In genomic region chr5:28779161-28779754, GRCh38 we compare ENCODE assay signal across 12 cellular contexts.
A peak's percentile ranks its signal among the peaks of the same experiment; 100 is the strongest.
DNase-seq lines count a peak whose midpoint lies in the region; ATAC-seq, FAIRE-seq and TF ChIP-seq lines count a peak whose summit lies in the region.
"Had no signal": no experiment of that assay in that cellular context is flagged by ENCODE, and none has a peak within 500 bp of the region (broad histone marks: within the 10 kb centered on the region; RNA-seq: fewer than 3 reads in every experiment).

No MANE protein-coding gene starts in this region.

- H2AFZ ChIP-seq in Karpas-422 (ENCODE audit: low read length) = no peak overlapping the region

- no peak for ATAC-seq in GM21737 (IDR thresholded peaks at IDR 0.05; ENCODE audit: unreplicated experiment)
- no peak for ATAC-seq in stimulated activated effector memory CD8-positive, alpha-beta T cell treated with anti-CD3 and anti-CD28 coated beads, Interleukin-12 subunit alpha, Interleukin-12 subunit beta, amount 100 ng/mL, for 72 hours
- no peak for ATAC-seq in HG03159 (IDR thresholded peaks at IDR 0.05; ENCODE audit: unreplicated experiment)
- ATAC-seq in stimulated activated naive CD8-positive, alpha-beta T cell treated with anti-CD3 and anti-CD28 coated beads, Interleukin-15, amount 100 ng/mL, for 72 hours = no peak
- ATAC-seq: gastrocnemius medialis, GM12878 had no signal

- H3K9me3 ChIP-seq in Karpas-422 (ENCODE audit: low read length) = no peaks in the 10 kb centered on the region
- H3K9me3 ChIP-seq: gastrocnemius medialis had no signal

- H3K4me2 ChIP-seq in Karpas-422 (ENCODE audit: low read depth, low read length, poor library complexity, severe bottlenecking) = no peak overlapping the region

- H3K4me3 ChIP-seq in Karpas-422 (ENCODE audit: low read length) (no peak overlapping the region), fibroblast of villous mesenchyme (ENCODE audit: low read depth, low read length) (no peak overlapping the region)
- H3K4me3 ChIP-seq: gastrocnemius medialis, GM12878 had no signal

- no peaks in the 10 kb centered on the region for H3K9me2 ChIP-seq in Karpas-422 (replicated peaks; ENCODE audit: insufficient read depth, low read length)

- no peak overlapping the region for H3K9ac ChIP-seq in Karpas-422 (ENCODE audit: low read length)

- H3K36me3 Mint-ChIP-seq in stimulated activated effector memory CD8-positive, alpha-beta T cell treated with anti-CD3 and anti-CD28 coated beads, Interleukin-12 subunit alpha, Interleukin-12 subunit beta, amount 100 ng/mL, for 72 hours = no peaks in the 10 kb centered on the region
- H3K36me3 Mint-ChIP-seq: CD8-positive, alpha-beta memory T cell had no signal

- no peaks in the 10 kb centered on the region for H3K4me1 Mint-ChIP-seq in stimulated activated effector memory CD8-positive, alpha-beta T cell treated with anti-CD3 and anti-CD28 coated beads, Interleukin-12 subunit alpha, Interleukin-12 subunit beta, amount 100 ng/mL, for 72 hours
- no peaks in the 10 kb centered on the region for H3K4me1 Mint-ChIP-seq in stimulated activated naive CD8-positive, alpha-beta T cell treated with anti-CD3 and anti-CD28 coated beads, Interleukin-15, amount 100 ng/mL, for 72 hours
- H3K4me1 Mint-ChIP-seq: CD8-positive, alpha-beta memory T cell; central memory CD8-positive, alpha-beta T cell had no signal

- H3K79me2 ChIP-seq in Karpas-422 (ENCODE audit: low read length) = no peaks in the 10 kb centered on the region

- H3K9me3 Mint-ChIP-seq in stimulated activated effector memory CD8-positive, alpha-beta T cell treated with anti-CD3 and anti-CD28 coated beads, Interleukin-12 subunit alpha, Interleukin-12 subunit beta, amount 100 ng/mL, for 72 hours = peaks cover 17% of the 10 kb centered on the region
- H3K9me3 Mint-ChIP-seq in stimulated activated naive CD8-positive, alpha-beta T cell treated with anti-CD3 and anti-CD28 coated beads, Interleukin-15, amount 100 ng/mL, for 72 hours = peaks cover 5 to 9% of the 10 kb centered on the region in 2 donors

- TF ChIP-seq CTCF in fibroblast of villous mesenchyme (IDR thresholded peaks at IDR 0.05; ENCODE audit: insufficient read depth, low read depth, low read length) = no peak

- peak; percentile 11 for FAIRE-seq in RCC 7860 (lab: Jason Lieb, UNC)
- FAIRE-seq: GM12878 had no signal

- H3K27ac ChIP-seq in Karpas-422 (ENCODE audit: low read length) = no peak overlapping the region
- H3K27ac ChIP-seq: gastrocnemius medialis had no signal

- no peaks in the 10 kb centered on the region for H3K27me3 Mint-ChIP-seq in stimulated activated naive CD8-positive, alpha-beta T cell treated with anti-CD3 and anti-CD28 coated beads, Interleukin-15, amount 100 ng/mL, for 72 hours
- H3K27me3 Mint-ChIP-seq: CD8-positive, alpha-beta memory T cell; central memory CD8-positive, alpha-beta T cell had no signal

- H3K27me3 ChIP-seq in Karpas-422 (ENCODE audit: low read length) = no peaks in the 10 kb centered on the region
- H3K27me3 ChIP-seq: gastrocnemius medialis had no signal

- no peaks in the 10 kb centered on the region for H3K4me1 ChIP-seq in Karpas-422 (ENCODE audit: low read length)
- H3K4me1 ChIP-seq: gastrocnemius medialis had no signal

- no peak overlapping the region for H3K4me3 Mint-ChIP-seq in stimulated activated effector memory CD8-positive, alpha-beta T cell treated with anti-CD3 and anti-CD28 coated beads, Interleukin-12 subunit alpha, Interleukin-12 subunit beta, amount 100 ng/mL, for 72 hours
- H3K4me3 Mint-ChIP-seq in stimulated activated naive CD8-positive, alpha-beta T cell treated with anti-CD3 and anti-CD28 coated beads, Interleukin-15, amount 100 ng/mL, for 72 hours = no peak overlapping the region
- H3K4me3 Mint-ChIP-seq: CD8-positive, alpha-beta memory T cell; central memory CD8-positive, alpha-beta T cell had no signal

- no peak overlapping the region for H3K27ac Mint-ChIP-seq in stimulated activated effector memory CD8-positive, alpha-beta T cell treated with anti-CD3 and anti-CD28 coated beads, Interleukin-12 subunit alpha, Interleukin-12 subunit beta, amount 100 ng/mL, for 72 hours
- H3K27ac Mint-ChIP-seq in stimulated activated naive CD8-positive, alpha-beta T cell treated with anti-CD3 and anti-CD28 coated beads, Interleukin-15, amount 100 ng/mL, for 72 hours = no peak overlapping the region
- H3K27ac Mint-ChIP-seq: CD8-positive, alpha-beta memory T cell had no signal

- DNase-seq in COLO668 (lab: John Stamatoyannopoulos, UW; ENCODE audit: unreplicated experiment) = peak; percentile 18
- DNase-seq in Karpas-422 = peak; percentile 39
- DNase-seq in RCC 7860 (ENCODE audit: low spot score) = no peak
- peak; percentile 16 for DNase-seq in fibroblast of villous mesenchyme (ENCODE audit: low read depth)
- no peak for DNase-seq in stimulated activated effector memory CD8-positive, alpha-beta T cell treated with anti-CD3 and anti-CD28 coated beads, Interleukin-12 subunit alpha, Interleukin-12 subunit beta, amount 100 ng/mL, for 72 hours (ENCODE audit: low spot score in 2 of 2)
- no peak for DNase-seq in stimulated activated naive CD8-positive, alpha-beta T cell treated with anti-CD3 and anti-CD28 coated beads, Interleukin-15, amount 100 ng/mL, for 72 hours
- DNase-seq: CD8-positive, alpha-beta memory T cell; gastrocnemius medialis had no signal

- no peaks in the 10 kb centered on the region for H4K20me1 ChIP-seq in Karpas-422 (ENCODE audit: insufficient read depth, low read depth, low read length)

- no peaks in the 10 kb centered on the region for H3K36me3 ChIP-seq in Karpas-422 (ENCODE audit: insufficient read depth, low read length)
- H3K36me3 ChIP-seq: gastrocnemius medialis had no signal

Comparison
In these comparisons a context has a peak if more than half of its experiments do, and no peak if none do; other contexts are left out.
1. DNase-seq: peak in COLO668 (single experiment), Karpas-422 (single experiment) and fibroblast of villous mesenchyme (single experiment); none in RCC 7860 (single experiment), stimulated activated effector memory CD8-positive, alpha-beta T cell treated with anti-CD3 and anti-CD28 coated beads, Interleukin-12 subunit alpha, Interleukin-12 subunit beta, amount 100 ng/mL, for 72 hours (0 of 2) and stimulated activated naive CD8-positive, alpha-beta T cell treated with anti-CD3 and anti-CD28 coated beads, Interleukin-15, amount 100 ng/mL, for 72 hours (0 of 2).